ENCODE assay signal across 8 cellular contexts in the genomic region with DNA sequence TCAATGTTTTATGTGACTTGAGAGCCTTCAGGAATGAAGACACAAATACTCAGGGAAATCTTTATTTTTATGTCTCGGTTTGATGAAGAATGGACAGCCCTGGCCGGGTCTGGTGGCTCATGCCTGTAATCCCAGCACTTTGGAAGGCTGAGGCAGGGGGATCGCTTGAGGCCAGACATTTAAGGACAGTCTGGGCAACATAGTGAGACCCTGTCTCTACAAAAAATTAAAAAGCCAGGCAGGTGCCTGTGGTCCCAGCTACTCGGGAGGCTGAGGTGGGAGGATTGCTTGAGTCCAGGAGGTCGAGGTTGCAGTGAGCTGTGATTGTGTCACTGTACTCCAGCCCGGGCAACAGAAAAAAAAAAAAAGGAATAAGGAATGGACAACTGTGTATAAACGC. TPM values are rescaled to one million over a fixed set of nuclear protein-coding genes. Genes with fewer than 3 reads are reported as not detected.
DNase-seq lines count a peak whose midpoint lies in the region; ATAC-seq and TF ChIP-seq lines count a peak whose summit lies in the region.
"Not testable (repeated sequence)": the region's sequence is repeated elsewhere in the genome, so short reads cannot be mapped to it uniquely, and the experiment has no call there.

No MANE protein-coding gene starts in this region.

- H3K4me1 Mint-ChIP-seq in activated T-helper 2 cell treated with anti-CD3 and anti-CD28 coated beads, Interferon-gamma antibody, Interleukin-2, Interleukin-4, amounts not matched to agents 10 μg/mL and 5 μg/mL and 100 μg/mL, durations not matched to agents 14 hours and 24 hours and 36 hours (ENCODE audit: low read depth), result peaks cover 27% of the 10 kb centered on the region
- H3K4me1 Mint-ChIP-seq in naive thymus-derived CD4-positive, alpha-beta T cell, result peaks cover 22 to 57% (median 47%) of the 10 kb centered on the region in 7 donors

- not testable (repeated sequence) for H3K27me3 Mint-ChIP-seq in activated T-helper 2 cell treated with anti-CD3 and anti-CD28 coated beads, Interferon-gamma antibody, Interleukin-2, Interleukin-4, amounts not matched to agents 10 μg/mL and 5 μg/mL and 100 μg/mL, durations not matched to agents 14 hours and 24 hours and 36 hours (ENCODE audit: low read depth); naive thymus-derived CD4-positive, alpha-beta T cell

- not testable (repeated sequence) for H3K27me3 ChIP-seq in SJSA1 (replicated peaks); colonic mucosa; left ventricle myocardium inferior (ENCODE audit: low read depth); naive thymus-derived CD4-positive, alpha-beta T cell (ENCODE audit: control insufficient read depth in 2 of 2, insufficient read depth in 2 of 2, low read length in 2 of 2)

- H3K27ac ChIP-seq in 22Rv1, result peak overlapping the region; percentile 76
- 0 out of 2 replicates have a peak overlapping the region, but pooled peaks have one; percentile 33 for H3K27ac ChIP-seq in SJSA1
- peak overlapping the region; percentile 88 for H3K27ac ChIP-seq in colonic mucosa
- H3K27ac ChIP-seq in left ventricle myocardium inferior (replicated peaks), result peak overlapping the region; percentile 92
- peak overlapping the region; percentile 75 for H3K27ac ChIP-seq in naive thymus-derived CD4-positive, alpha-beta T cell (ENCODE audit: low read depth, low read length)
- peak overlapping the region in 19 of 21 experiments; percentile 55 to 91 (median 82) for H3K27ac ChIP-seq in skin epidermis

- ATAC-seq in naive thymus-derived CD4-positive, alpha-beta T cell, result not testable (repeated sequence)

- POLR2A ChIA-PET in naive thymus-derived CD4-positive, alpha-beta T cell (lab: Charles Lee), result interaction anchor here (0.6 to 3.8 kb wide), 3 partner anchors 8 to 372 kb away, joined by 4 to 54 read pairs (median 8); partner anchors contain the start of gene SMDT1

- peak overlapping the region in 1 of 2 donors; percentile 92 for H3K9ac ChIP-seq in colonic mucosa (ENCODE audit: low read depth in 2 of 2, low read length in 2 of 2)

- H3K9me3 ChIP-seq in SJSA1 (replicated peaks); colonic mucosa; left ventricle myocardium inferior (replicated peaks); naive thymus-derived CD4-positive, alpha-beta T cell (ENCODE audit: control insufficient read depth in 2 of 3, low read length in 3 of 3): not testable (repeated sequence)

- TF ChIP-seq CTCF in 22Rv1 (IDR thresholded peaks at IDR 0.05); HFF-Myc (IDR thresholded peaks at IDR 0.05; ENCODE audit: low read depth, low read length, missing control alignments); colonic mucosa (IDR thresholded peaks at IDR 0.05); left ventricle myocardium inferior (IDR thresholded peaks at IDR 0.05; ENCODE audit: borderline replicate concordance): not testable (repeated sequence)

- H3K4me1 ChIP-seq in SJSA1 (replicated peaks), result peaks cover 35% of the 10 kb centered on the region
- not testable (repeated sequence) for H3K4me1 ChIP-seq in colonic mucosa
- peaks cover 62% of the 10 kb centered on the region for H3K4me1 ChIP-seq in left ventricle myocardium inferior
- peaks cover 16 to 22% of the 10 kb centered on the region in 2 donors for H3K4me1 ChIP-seq in naive thymus-derived CD4-positive, alpha-beta T cell (ENCODE audit: control insufficient read depth in 2 of 2, insufficient read depth in 2 of 2, low read length in 2 of 2)

- peaks cover 19% of the 10 kb centered on the region for H3K36me3 Mint-ChIP-seq in activated T-helper 2 cell treated with anti-CD3 and anti-CD28 coated beads, Interferon-gamma antibody, Interleukin-2, Interleukin-4, amounts not matched to agents 10 μg/mL and 5 μg/mL and 100 μg/mL, durations not matched to agents 14 hours and 24 hours and 36 hours (ENCODE audit: low read depth)
- not testable (repeated sequence) for H3K36me3 Mint-ChIP-seq in naive thymus-derived CD4-positive, alpha-beta T cell

- DNase-seq in HFF-Myc (ENCODE audit: extremely low read depth, low read depth); SJSA1 (ENCODE audit: low read depth in 1 of 2, low spot score in 2 of 2); activated T-helper 2 cell treated with anti-CD3 and anti-CD28 coated beads, Interferon-gamma antibody, Interleukin-2, Interleukin-4, amounts not matched to agents 10 μg/mL and 5 μg/mL and 100 μg/mL, durations not matched to agents 14 hours and 24 hours and 36 hours (ENCODE audit: low spot score); colonic mucosa; left ventricle myocardium inferior; naive thymus-derived CD4-positive, alpha-beta T cell: not testable (repeated sequence)

- intact Hi-C loops in activated T-helper 2 cell treated with anti-CD3 and anti-CD28 coated beads, Interferon-gamma antibody, Interleukin-2, Interleukin-4, amounts not matched to agents 10 μg/mL and 5 μg/mL and 100 μg/mL, durations not matched to agents 14 hours and 24 hours and 36 hours (cut with micrococcal nuclease), result loop anchor here (5.0 to 10.0 kb wide), 5 partner anchors 74 to 371 kb away; partner anchors contain the start of genes CENPM, SREBF2 and WBP2NL
- intact Hi-C loops in colonic mucosa (cut with DNase I); left ventricle myocardium inferior (cut with micrococcal nuclease): not testable (repeated sequence)
- intact Hi-C loops in naive thymus-derived CD4-positive, alpha-beta T cell (cut with micrococcal nuclease), result loop anchor here (2.0 to 10.0 kb wide), 9 partner anchors 41 to 977 kb away; partner anchors contain the start of genes SREBF2 (in 2 of the 2), EP300 (in 1 of the 2), RANGAP1 (in 1 of the 2) and SEPTIN3 (in 1 of the 2)

- H3K9me3 Mint-ChIP-seq in activated T-helper 2 cell treated with anti-CD3 and anti-CD28 coated beads, Interferon-gamma antibody, Interleukin-2, Interleukin-4, amounts not matched to agents 10 μg/mL and 5 μg/mL and 100 μg/mL, durations not matched to agents 14 hours and 24 hours and 36 hours; naive thymus-derived CD4-positive, alpha-beta T cell: not testable (repeated sequence)

- CTCF ChIA-PET in naive thymus-derived CD4-positive, alpha-beta T cell (lab: Charles Lee), result interaction anchor here (1.1 kb wide), 1 partner anchor 19 kb away, joined by 3 read pairs; the partner anchor contains the start of gene NDUFA6

- peak overlapping the region; percentile 90 for H3K27ac Mint-ChIP-seq in activated T-helper 2 cell treated with anti-CD3 and anti-CD28 coated beads, Interferon-gamma antibody, Interleukin-2, Interleukin-4, amounts not matched to agents 10 μg/mL and 5 μg/mL and 100 μg/mL, durations not matched to agents 14 hours and 24 hours and 36 hours
- H3K27ac Mint-ChIP-seq in naive thymus-derived CD4-positive, alpha-beta T cell, result peak overlapping the region; percentile 81 to 94 (median 92)

- H3K4me3 ChIP-seq in HFF-Myc (replicated peaks; ENCODE audit: low read depth, low read length), result peak overlapping the region; percentile 56
- H3K4me3 ChIP-seq in SJSA1, result not testable (repeated sequence)
- H3K4me3 ChIP-seq in colonic mucosa, result peak overlapping the region; percentile 58
- peak overlapping the region; percentile 87 for H3K4me3 ChIP-seq in left ventricle myocardium inferior
- H3K4me3 ChIP-seq in naive thymus-derived CD4-positive, alpha-beta T cell (ENCODE audit: low read length), result peak overlapping the region; percentile 75
- H3K4me3 ChIP-seq in skin epidermis, result peak overlapping the region in 6 of 7 experiments; percentile 40 to 70 (median 62)

- H3K36me3 ChIP-seq in SJSA1 (peaks cover 20% of the 10 kb centered on the region), left ventricle myocardium inferior (peaks cover 25% of the 10 kb centered on the region)
- H3K36me3 ChIP-seq in colonic mucosa, result not testable (repeated sequence)
- peaks cover 0 to 21% (median 0%) of the 10 kb centered on the region in 3 experiments for H3K36me3 ChIP-seq in naive thymus-derived CD4-positive, alpha-beta T cell (ENCODE audit: control insufficient read depth in 2 of 3, insufficient read depth in 3 of 3, low read length in 3 of 3)

- peak overlapping the region; percentile 83 for H3K4me3 Mint-ChIP-seq in activated T-helper 2 cell treated with anti-CD3 and anti-CD28 coated beads, Interferon-gamma antibody, Interleukin-2, Interleukin-4, amounts not matched to agents 10 μg/mL and 5 μg/mL and 100 μg/mL, durations not matched to agents 14 hours and 24 hours and 36 hours (ENCODE audit: low read depth)
- H3K4me3 Mint-ChIP-seq in naive thymus-derived CD4-positive, alpha-beta T cell, result peak overlapping the region; percentile 38 to 96 (median 94)

RNA-seq across cellular contexts. Expression of gene NAGA, which starts 0.9 kb away (rescaled TPM):
- total RNA-seq in SJSA1 (2014; rRNA removed; shearing (Covaris generic)), result 39.6 and 41.2 TPM in 2 replicates
- total RNA-seq in activated T-helper 2 cell treated with anti-CD3 and anti-CD28 coated beads, Interferon-gamma antibody, Interleukin-2, Interleukin-4, amounts not matched to agents 10 μg/mL and 5 μg/mL and 100 μg/mL, durations not matched to agents 14 hours and 24 hours and 36 hours, result 38.8 and 44.9 TPM in 2 replicates
- 10 to 100 TPM; 28.9 to 36.0 TPM for total RNA-seq in colonic mucosa
- 11.7 TPM for total RNA-seq in left ventricle myocardium inferior
- 10 to 100 TPM in 2 of 5 experiments, 1 to 10 TPM in 3; 7.6 to 38.8 (median 9.4) TPM for total RNA-seq in naive thymus-derived CD4-positive, alpha-beta T cell
- 10 to 100 TPM; 12.5 to 12.9 TPM for polyA plus RNA-seq in naive thymus-derived CD4-positive, alpha-beta T cell

RNA-seq across cellular contexts. Expression of gene PHETA2, which starts 2.5 kb away (rescaled TPM):
- 9.7 and 14.9 TPM in 2 replicates for total RNA-seq in SJSA1 (2014; rRNA removed; shearing (Covaris generic))
- 5.6 and 5.7 TPM in 2 replicates for total RNA-seq in activated T-helper 2 cell treated with anti-CD3 and anti-CD28 coated beads, Interferon-gamma antibody, Interleukin-2, Interleukin-4, amounts not matched to agents 10 μg/mL and 5 μg/mL and 100 μg/mL, durations not matched to agents 14 hours and 24 hours and 36 hours
- total RNA-seq in colonic mucosa (10 to 100 TPM; 11.6 to 15.2 TPM), left ventricle myocardium inferior (3.4 TPM)
- 1 to 10 TPM in 3 of 5 experiments, under 1 TPM in 2; 0.82 to 3.9 (median 1.2) TPM for total RNA-seq in naive thymus-derived CD4-positive, alpha-beta T cell
- polyA plus RNA-seq in naive thymus-derived CD4-positive, alpha-beta T cell, result 1 to 10 TPM; 1.2 to 1.5 TPM

RNA-seq across cellular contexts. Expression of gene SMDT1, which starts 8.0 kb away (rescaled TPM):
- 8.6 and 21.3 TPM in 2 replicates for total RNA-seq in SJSA1 (2014; rRNA removed; shearing (Covaris generic))
- 65.1 and 69.7 TPM in 2 replicates for total RNA-seq in activated T-helper 2 cell treated with anti-CD3 and anti-CD28 coated beads, Interferon-gamma antibody, Interleukin-2, Interleukin-4, amounts not matched to agents 10 μg/mL and 5 μg/mL and 100 μg/mL, durations not matched to agents 14 hours and 24 hours and 36 hours
- 100 to 1,000 TPM; 125 to 135 TPM for total RNA-seq in colonic mucosa
- 153 TPM for total RNA-seq in left ventricle myocardium inferior
- total RNA-seq in naive thymus-derived CD4-positive, alpha-beta T cell, result 100 to 1,000 TPM in 1 of 5 experiments, 10 to 100 TPM in 4; 40.4 to 105 (median 98.8) TPM
- 100 to 1,000 TPM; 117 to 157 TPM for polyA plus RNA-seq in naive thymus-derived CD4-positive, alpha-beta T cell

RNA-seq across cellular contexts. Expression of gene NDUFA6, which starts 19.1 kb away (rescaled TPM):
- 114 and 245 TPM in 2 replicates for total RNA-seq in SJSA1 (2014; rRNA removed; shearing (Covaris generic))
- total RNA-seq in activated T-helper 2 cell treated with anti-CD3 and anti-CD28 coated beads, Interferon-gamma antibody, Interleukin-2, Interleukin-4, amounts not matched to agents 10 μg/mL and 5 μg/mL and 100 μg/mL, durations not matched to agents 14 hours and 24 hours and 36 hours, result 92.4 and 95.1 TPM in 2 replicates
- total RNA-seq in colonic mucosa (100 to 1,000 TPM; 131 to 154 TPM), left ventricle myocardium inferior (270 TPM)
- 10 to 100 TPM; 35.0 to 66.4 (median 40.6) TPM for total RNA-seq in naive thymus-derived CD4-positive, alpha-beta T cell
- polyA plus RNA-seq in naive thymus-derived CD4-positive, alpha-beta T cell, result 100 to 1,000 TPM in 1 of 2 donors, 10 to 100 TPM in 1; 96.9 to 123 TPM

RNA-seq across cellular contexts. Expression of gene CYP2D6, which starts 59.1 kb away (rescaled TPM):
- total RNA-seq in SJSA1 (2014; rRNA removed; shearing (Covaris generic)), result 0.05 TPM in 1 of 2 replicates, not detected in the other
- total RNA-seq in activated T-helper 2 cell treated with anti-CD3 and anti-CD28 coated beads, Interferon-gamma antibody, Interleukin-2, Interleukin-4, amounts not matched to agents 10 μg/mL and 5 μg/mL and 100 μg/mL, durations not matched to agents 14 hours and 24 hours and 36 hours, result 3.5 and 3.6 TPM in 2 replicates
- total RNA-seq in colonic mucosa (1 to 10 TPM; 2.2 to 2.9 TPM), left ventricle myocardium inferior (0.16 TPM)
- total RNA-seq in naive thymus-derived CD4-positive, alpha-beta T cell, result 10 to 100 TPM in 4 of 5 experiments, 1 to 10 TPM in 1; 5.6 to 13.3 (median 11.2) TPM
- under 1 TPM in 1 of 2 donors, not detected in 1; 0.11 TPM for polyA plus RNA-seq in naive thymus-derived CD4-positive, alpha-beta T cell

Comparison
In these comparisons a context has a peak if more than half of its experiments do, and no peak if none do; other contexts are left out.
1. H3K27ac ChIP-seq: peak in every context shown above with its lines; median percentile 92 in left ventricle myocardium inferior; 88 in colonic mucosa; 82 in skin epidermis; 76 in 22Rv1; 75 in naive thymus-derived CD4-positive, alpha-beta T cell; 33 in SJSA1.